ENCODE assay signal across 9 cellular contexts in the genomic region with DNA sequence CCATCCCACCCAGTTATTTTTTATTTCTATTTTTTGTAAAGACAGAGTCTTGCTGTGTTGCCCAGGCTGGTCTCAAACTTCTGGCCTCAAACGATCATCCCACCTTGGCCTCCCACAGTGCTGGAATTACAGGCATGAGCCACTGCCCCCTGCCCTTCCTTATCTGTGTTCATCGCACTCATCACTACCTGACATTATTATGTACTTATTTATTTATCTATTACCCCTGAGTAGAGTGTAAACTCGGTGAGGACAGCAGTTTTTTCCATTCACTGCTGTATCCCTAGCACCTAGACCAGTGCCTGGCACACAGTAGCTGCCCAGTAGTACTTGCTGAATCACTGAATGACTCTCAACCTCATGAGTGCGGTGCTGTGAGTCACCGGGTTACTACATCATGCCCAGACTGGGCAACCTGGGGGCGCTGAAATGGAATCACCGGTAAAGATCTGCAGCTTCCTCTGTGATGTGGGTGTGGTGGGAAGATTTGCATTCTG.
DNase-seq lines count a peak whose midpoint lies in the region; ATAC-seq, FAIRE-seq and TF ChIP-seq lines count a peak whose summit lies in the region.
"Had no signal": no experiment of that assay in that cellular context is flagged by ENCODE, and none has a peak within 500 bp of the region (broad histone marks: within the 10 kb centered on the region; RNA-seq: fewer than 3 reads in every experiment).

No MANE protein-coding gene starts in this region.

- TF ChIP-seq CTCF in brain microvascular endothelial cell (IDR thresholded peaks at IDR 0.05; ENCODE audit: low read depth, low read length, missing control alignments) (no peak), HepG2 (CRISPR knock-in tag; IDR thresholded peaks at IDR 0.05) (no peak), vagina (IDR thresholded peaks at IDR 0.05) (no peak)

- H3K4me3 ChIP-seq in brain microvascular endothelial cell (ENCODE audit: low read depth, low read length) (no peak overlapping the region), HepG2 (replicated peaks in 1 of 3; ENCODE audit: insufficient read depth in 1 of 3, low read depth in 2 of 3, low read length in 3 of 3) (no peak overlapping the region), vagina (no peak overlapping the region)

- H3K4me1 ChIP-seq in HepG2 (ENCODE audit: insufficient read depth, low read length) (peaks cover 32% of the 10 kb centered on the region), vagina (peaks cover 24% of the 10 kb centered on the region)

- H2AFZ ChIP-seq in HepG2 (ENCODE audit: low read length): no peak overlapping the region

- BruUV-seq in HepG2 (replicated peaks; lab: Mats Ljungman, UMichigan): no TSS peak

- H4K20me1 ChIP-seq in HepG2 (ENCODE audit: insufficient read depth, low read length): no peaks in the 10 kb centered on the region

- no peaks in the 10 kb centered on the region for H3K36me3 ChIP-seq in brain microvascular endothelial cell (replicated peaks)
- no peaks in the 10 kb centered on the region for H3K36me3 ChIP-seq in HepG2 (replicated peaks in 1 of 2; ENCODE audit: control insufficient read depth in 1 of 2, insufficient read depth in 2 of 2, low read length in 2 of 2)
- H3K36me3 ChIP-seq in vagina: no peaks in the 10 kb centered on the region

- no peak for DNase-seq in activated naive CD8-positive, alpha-beta T cell treated with anti-CD3 and anti-CD28 coated beads, Interleukin-2, amount 50 U/mL, for 24 hours
- DNase-seq in activated naive CD8-positive, alpha-beta T cell treated with anti-CD3 and anti-CD28 coated beads for 36 hours: no peak
- DNase-seq in brain microvascular endothelial cell (peak; percentile 85), HepG2 (ENCODE audit: low spot score) (peak; percentile 33), vagina (ENCODE audit: extremely low spot score in 2 of 2) (no peak), NCI-H2171 (lab: John Stamatoyannopoulos, UW) (no peak), midbrain (lab: John Stamatoyannopoulos, UW) (no peak)
- DNase-seq in naive thymus-derived CD8-positive, alpha-beta T cell: no peak
- DNase-seq: effector CD4-positive, alpha-beta T cell had no signal

- 53% methylated on average over 7 of the region's 7 CpGs for WGBS in HepG2 (ENCODE audit: low lambda C conversion rate)

- H3K79me2 ChIP-seq in HepG2 (ENCODE audit: insufficient read depth, low read length): no peaks in the 10 kb centered on the region

- no peak for FAIRE-seq in HepG2 (lab: Jason Lieb, UNC)

- POLR2A ChIA-PET in HepG2 (lab: Yijun Ruan, JAX): no interaction called here
- POLR2A ChIA-PET in naive thymus-derived CD8-positive, alpha-beta T cell (lab: Charles Lee): no interaction called here

- CTCF ChIA-PET in HepG2 (lab: Yijun Ruan, JAX; ENCODE audit: low intra/inter-chr PET ratio, low total read pairs): no interaction called here

- H3K36me3 Mint-ChIP-seq in activated naive CD8-positive, alpha-beta T cell treated with anti-CD3 and anti-CD28 coated beads, Interleukin-2, amount 50 U/mL, for 24 hours (ENCODE audit: low read depth): no peaks in the 10 kb centered on the region
- no peaks in the 10 kb centered on the region for H3K36me3 Mint-ChIP-seq in activated naive CD8-positive, alpha-beta T cell treated with anti-CD3 and anti-CD28 coated beads for 36 hours
- no peaks in the 10 kb centered on the region for H3K36me3 Mint-ChIP-seq in naive thymus-derived CD8-positive, alpha-beta T cell

- H3K9me3 Mint-ChIP-seq in activated naive CD8-positive, alpha-beta T cell treated with anti-CD3 and anti-CD28 coated beads, Interleukin-2, amount 50 U/mL, for 24 hours: peaks cover 4% of the 10 kb centered on the region
- peaks cover 2% of the 10 kb centered on the region for H3K9me3 Mint-ChIP-seq in activated naive CD8-positive, alpha-beta T cell treated with anti-CD3 and anti-CD28 coated beads for 36 hours
- peaks cover 0 to 4% (median 0%) of the 10 kb centered on the region in 9 donors for H3K9me3 Mint-ChIP-seq in naive thymus-derived CD8-positive, alpha-beta T cell

- TF ChIP-seq EP300 in HepG2 (IDR thresholded peaks at IDR 0.05; ENCODE audit: low read depth in 2 of 2, low read length in 2 of 2) (no peak), HepG2 (CRISPR knock-in tag; IDR thresholded peaks at IDR 0.05; ENCODE audit: borderline replicate concordance) (no peak)

- no peak overlapping the region for H3K27ac Mint-ChIP-seq in activated naive CD8-positive, alpha-beta T cell treated with anti-CD3 and anti-CD28 coated beads, Interleukin-2, amount 50 U/mL, for 24 hours
- no peak overlapping the region for H3K27ac Mint-ChIP-seq in activated naive CD8-positive, alpha-beta T cell treated with anti-CD3 and anti-CD28 coated beads for 36 hours
- H3K27ac Mint-ChIP-seq in naive thymus-derived CD8-positive, alpha-beta T cell: no peak overlapping the region

- H3K27me3 ChIP-seq in brain microvascular endothelial cell (replicated peaks): no peaks in the 10 kb centered on the region
- no peaks in the 10 kb centered on the region; a peak in 2 of 5 replicates for H3K27me3 ChIP-seq in HepG2 (ENCODE audit: control insufficient read depth in 1 of 2, insufficient read depth in 2 of 2, low read length in 2 of 2)
- H3K27me3 ChIP-seq in vagina: no peaks in the 10 kb centered on the region

- ATAC-seq in activated naive CD8-positive, alpha-beta T cell treated with anti-CD3 and anti-CD28 coated beads, Interleukin-2, amount 50 U/mL, for 24 hours: peak; percentile 59
- no peak for ATAC-seq in HepG2
- no peak for ATAC-seq in naive thymus-derived CD8-positive, alpha-beta T cell

- H3K9ac ChIP-seq in HepG2 (ENCODE audit: insufficient read depth, low read depth, low read length): no peak overlapping the region

- H3K27me3 Mint-ChIP-seq in activated naive CD8-positive, alpha-beta T cell treated with anti-CD3 and anti-CD28 coated beads, Interleukin-2, amount 50 U/mL, for 24 hours: no peaks in the 10 kb centered on the region
- H3K27me3 Mint-ChIP-seq in activated naive CD8-positive, alpha-beta T cell treated with anti-CD3 and anti-CD28 coated beads for 36 hours: no peaks in the 10 kb centered on the region
- H3K27me3 Mint-ChIP-seq in naive thymus-derived CD8-positive, alpha-beta T cell: no peaks in the 10 kb centered on the region

- in situ Hi-C loops in brain microvascular endothelial cell (cut with HindIII; ENCODE audit: low pct_ligation_motif_present, low sequenced_read_pairs): no loop called here
- in situ Hi-C loops in HepG2 (cut with HindIII; ENCODE audit: extremely low pct_ligation_motif_present, low pct_unique_long_range_greater_than_20kb): no loop called here

- no peak overlapping the region for H3K4me3 Mint-ChIP-seq in activated naive CD8-positive, alpha-beta T cell treated with anti-CD3 and anti-CD28 coated beads, Interleukin-2, amount 50 U/mL, for 24 hours
- no peak overlapping the region for H3K4me3 Mint-ChIP-seq in activated naive CD8-positive, alpha-beta T cell treated with anti-CD3 and anti-CD28 coated beads for 36 hours
- H3K4me3 Mint-ChIP-seq in naive thymus-derived CD8-positive, alpha-beta T cell: no peak overlapping the region

- intact Hi-C loops in HepG2 (cut with micrococcal nuclease; ENCODE audit: unreplicated experiment) (no loop called here), vagina (cut with DNase I) (no loop called here)

- H3K9me3 ChIP-seq in HepG2 (ENCODE audit: low read length) (no peaks in the 10 kb centered on the region), vagina (no peaks in the 10 kb centered on the region)

- H3K27ac ChIP-seq in brain microvascular endothelial cell (peak overlapping the region; percentile 68), HepG2 (ENCODE audit: extremely low read length, insufficient read depth, low read length) (no peak overlapping the region), vagina (peak overlapping the region; percentile 40)

- no peaks in the 10 kb centered on the region for H3K4me1 Mint-ChIP-seq in activated naive CD8-positive, alpha-beta T cell treated with anti-CD3 and anti-CD28 coated beads, Interleukin-2, amount 50 U/mL, for 24 hours
- H3K4me1 Mint-ChIP-seq in activated naive CD8-positive, alpha-beta T cell treated with anti-CD3 and anti-CD28 coated beads for 36 hours: no peaks in the 10 kb centered on the region
- H3K4me1 Mint-ChIP-seq in naive thymus-derived CD8-positive, alpha-beta T cell: peaks cover 0 to 6% (median 2%) of the 10 kb centered on the region in 4 donors

- TF ChIP-seq POLR2A in HepG2 (IDR thresholded peaks at IDR 0.05; ENCODE audit: insufficient read depth in 1 of 2, low read depth in 2 of 2, low read length in 2 of 2): no peak
- TF ChIP-seq POLR2A in vagina (IDR thresholded peaks at IDR 0.05): no peak

- TF ChIP-seq RAD21 in HepG2 (CRISPR knock-in tag; IDR thresholded peaks at IDR 0.05): no peak

- no peak overlapping the region for H3K4me2 ChIP-seq in HepG2 (ENCODE audit: low read depth, low read length)

TF ChIP-seq in HepG2, 621 proteins besides CTCF, POLR2A, EP300 and RAD21:
- TF ChIP-seq ZNF224 (CRISPR knock-in tag; IDR thresholded peaks at IDR 0.05): no peak
- TF ChIP-seq NFE2L2 (IDR thresholded peaks at IDR 0.05; ENCODE audit: low read length): peak; percentile 20; the same call in 1 of the 2 replicates
- TF ChIP-seq ZNF121 (CRISPR knock-in tag; IDR thresholded peaks at IDR 0.05): peak; percentile 34; the same call in 1 of the 2 replicates
- peak; percentile 64; the same call in 1 of the 2 replicates for TF ChIP-seq ZNF3 (CRISPR knock-in tag; IDR thresholded peaks at IDR 0.05)
- peak; percentile 81 for TF ChIP-seq FOSL2 (CRISPR knock-in tag; IDR thresholded peaks at IDR 0.05)
- TF ChIP-seq, protein P1, sequence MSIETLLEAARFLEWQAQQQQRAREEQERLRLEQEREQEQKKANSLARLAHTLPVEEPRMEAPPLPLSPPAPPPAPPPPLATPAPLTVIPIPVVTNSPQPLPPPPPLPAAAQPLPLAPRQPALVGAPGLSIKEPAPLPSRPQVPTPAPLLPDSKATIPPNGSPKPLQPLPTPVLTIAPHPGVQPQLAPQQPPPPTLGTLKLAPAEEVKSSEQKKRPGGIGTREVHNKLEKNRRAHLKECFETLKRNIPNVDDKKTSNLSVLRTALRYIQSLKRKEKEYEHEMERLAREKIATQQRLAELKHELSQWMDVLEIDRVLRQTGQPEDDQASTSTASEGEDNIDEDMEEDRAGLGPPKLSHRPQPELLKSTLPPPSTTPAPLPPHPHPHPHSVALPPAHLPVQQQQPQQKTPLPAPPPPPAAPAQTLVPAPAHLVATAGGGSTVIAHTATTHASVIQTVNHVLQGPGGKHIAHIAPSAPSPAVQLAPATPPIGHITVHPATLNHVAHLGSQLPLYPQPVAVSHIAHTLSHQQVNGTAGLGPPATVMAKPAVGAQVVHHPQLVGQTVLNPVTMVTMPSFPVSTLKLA (IDR thresholded peaks at IDR 0.05): no peak

Comparison
In these comparisons a context has a peak if more than half of its experiments do, and no peak if none do; other contexts are left out.
1. DNase-seq: peak in brain microvascular endothelial cell (single experiment) and HepG2 (single experiment); none in activated naive CD8-positive, alpha-beta T cell treated with anti-CD3 and anti-CD28 coated beads, Interleukin-2, amount 50 U/mL, for 24 hours (single experiment), activated naive CD8-positive, alpha-beta T cell treated with anti-CD3 and anti-CD28 coated beads for 36 hours (single experiment), vagina (0 of 2), naive thymus-derived CD8-positive, alpha-beta T cell (0 of 10), NCI-H2171 (single experiment) and midbrain (single experiment).